ENCODE assay signal across 8 cellular contexts in the genomic region with DNA sequence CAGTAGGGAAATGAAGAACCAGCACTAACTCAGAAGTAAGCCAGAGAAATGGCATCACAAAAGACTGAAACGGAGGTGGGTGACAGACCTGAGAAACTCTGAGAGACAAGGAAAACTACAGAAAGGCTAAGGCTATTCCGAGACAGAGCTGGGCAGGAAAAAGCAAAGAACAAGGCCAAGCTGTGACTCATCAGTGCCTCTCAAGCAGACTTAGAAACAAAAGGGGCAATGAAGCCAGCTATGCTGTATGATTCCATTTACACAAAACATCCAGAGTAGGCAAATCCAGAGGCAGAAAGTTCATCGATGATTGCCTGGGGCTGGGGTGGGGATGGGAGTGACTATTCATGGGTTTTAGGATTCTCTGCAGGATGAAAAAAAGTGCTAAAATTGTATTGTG. TPM values are rescaled to one million over a fixed set of nuclear protein-coding genes. Genes with fewer than 3 reads are reported as not detected.
DNase-seq lines count a peak whose midpoint lies in the region; ATAC-seq and TF ChIP-seq lines count a peak whose summit lies in the region.

No MANE protein-coding gene starts in this region.

- peaks cover 17% of the 10 kb centered on the region for H3K79me2 ChIP-seq in HCT116 (ENCODE audit: insufficient read depth, low read length)

- RAD21 ChIA-PET in HCT116 (lab: Charles Lee; ENCODE audit: low non-redundant PET in 1 of 2, low total read pairs in 2 of 2, uncharacterized antibody in 2 of 2, unreplicated experiment in 2 of 2), result no interaction called here

- POLR2A ChIA-PET in HCT116 (lab: Charles Lee), result no interaction called here
- POLR2A ChIA-PET in naive thymus-derived CD8-positive, alpha-beta T cell (lab: Charles Lee), result no interaction called here

- H3K4me1 ChIP-seq in HCT116 (ENCODE audit: control insufficient read depth in 1 of 2, insufficient read depth in 2 of 2, low read length in 2 of 2), result peaks cover 0 to 10% of the 10 kb centered on the region in 2 experiments; a peak in 2 of 4 replicates

- ATAC-seq in HCT116 (no peak), GM21576 (IDR thresholded peaks at IDR 0.05; ENCODE audit: unreplicated experiment) (no peak)
- ATAC-seq in naive thymus-derived CD8-positive, alpha-beta T cell, result no peak

- no peak overlapping the region for H3K4me3 ChIP-seq in HCT116 (replicated peaks in 1 of 2; ENCODE audit: low read depth in 1 of 2, low read length in 2 of 2)
- H3K4me3 ChIP-seq in astrocyte of the spinal cord (ENCODE audit: low read depth, low read length), result no peak overlapping the region
- no peak overlapping the region for H3K4me3 ChIP-seq in skin epidermis

- H3K4me2 ChIP-seq in HCT116 (ENCODE audit: low read length), result no peak overlapping the region

- H3K9me3 Mint-ChIP-seq in naive thymus-derived CD8-positive, alpha-beta T cell, result no peaks in the 10 kb centered on the region

- H3K36me3 Mint-ChIP-seq in naive thymus-derived CD8-positive, alpha-beta T cell, result peaks cover 0 to 37% (median 14%) of the 10 kb centered on the region in 3 donors

- peaks cover 0 to 7% of the 10 kb centered on the region in 2 experiments; a peak in 1 of 4 replicates for H3K36me3 ChIP-seq in HCT116 (ENCODE audit: control insufficient read depth in 1 of 2, insufficient read depth in 2 of 2, low read length in 2 of 2)

- no peaks in the 10 kb centered on the region for H3K9me2 ChIP-seq in HCT116 (ENCODE audit: insufficient read depth)

- BruUV-seq in HCT116 (replicated peaks; lab: Mats Ljungman, UMichigan), result no TSS peak

- H3K4me1 Mint-ChIP-seq in naive thymus-derived CD8-positive, alpha-beta T cell, result peaks cover 13 to 30% (median 21%) of the 10 kb centered on the region in 4 donors

- in situ Hi-C loops in astrocyte of the spinal cord (cut with HindIII; ENCODE audit: low sequenced_read_pairs), result no loop called here

- H2AFZ ChIP-seq in HCT116 (ENCODE audit: low read depth, low read length, poor library complexity, severe bottlenecking), result no peak overlapping the region

- DNase-seq in HCT116 (ENCODE audit: low read depth, low spot score) (peak; percentile 3), astrocyte of the spinal cord (ENCODE audit: low read depth, low spot score) (peak; percentile 88), hepatic stellate cell (ENCODE audit: low spot score) (peak; percentile 37), NAMALWA (ENCODE audit: low spot score) (no peak), GM19240 (ENCODE audit: insufficient read length, low spot score) (no peak)
- DNase-seq in naive thymus-derived CD8-positive, alpha-beta T cell, result no peak

- intact Hi-C loops in HCT116 (cut with micrococcal nuclease), result no loop called here

- no peak overlapping the region for H3K9ac ChIP-seq in HCT116 (ENCODE audit: low read length)

- no peak overlapping the region for H3K4me3 Mint-ChIP-seq in naive thymus-derived CD8-positive, alpha-beta T cell

- peaks cover 0 to 5% of the 10 kb centered on the region in 2 experiments; a peak in 2 of 4 replicates for H3K9me3 ChIP-seq in HCT116 (ENCODE audit: control insufficient read depth in 1 of 2, insufficient read depth in 1 of 2, low read depth in 1 of 2, low read length in 2 of 2)

- no peaks in the 10 kb centered on the region for H4K20me1 ChIP-seq in HCT116 (ENCODE audit: insufficient read depth)

- CTCF ChIA-PET in HCT116 (lab: Charles Lee), result no interaction called here

- H3K27me3 ChIP-seq in HCT116 (ENCODE audit: insufficient read depth, low read length), result no peaks in the 10 kb centered on the region

- no peak for TF ChIP-seq POLR2A in HCT116 (IDR thresholded peaks at IDR 0.05; ENCODE audit: borderline replicate concordance, extremely low read depth, insufficient read depth, insufficient read length)

- H3K27ac ChIP-seq in HCT116 (ENCODE audit: low read depth, low read length), result no peak overlapping the region
- H3K27ac ChIP-seq in skin epidermis, result peak overlapping the region in 19 of 21 experiments; percentile 15 to 88 (median 57)

- no peaks in the 10 kb centered on the region for H3K27me3 Mint-ChIP-seq in naive thymus-derived CD8-positive, alpha-beta T cell

- TF ChIP-seq RAD21 in HCT116 (IDR thresholded peaks at IDR 0.05; ENCODE audit: low read depth), result no peak

- no peak overlapping the region for H3K27ac Mint-ChIP-seq in naive thymus-derived CD8-positive, alpha-beta T cell

- TF ChIP-seq CTCF in HCT116 (IDR thresholded peaks at IDR 0.05 in 2 of 3, conservative IDR thresholded peaks at IDR 0.05 in 1 of 3; ENCODE audit: borderline replicate concordance in 1 of 3, insufficient read depth in 1 of 3, low read depth in 2 of 3, low read length in 2 of 3) (no peak), astrocyte of the spinal cord (IDR thresholded peaks at IDR 0.05; ENCODE audit: low read depth, low read length) (no peak)

TF ChIP-seq in HCT116, 20 proteins besides CTCF, POLR2A, EP300 and RAD21:
- TF ChIP-seq, protein P1, sequence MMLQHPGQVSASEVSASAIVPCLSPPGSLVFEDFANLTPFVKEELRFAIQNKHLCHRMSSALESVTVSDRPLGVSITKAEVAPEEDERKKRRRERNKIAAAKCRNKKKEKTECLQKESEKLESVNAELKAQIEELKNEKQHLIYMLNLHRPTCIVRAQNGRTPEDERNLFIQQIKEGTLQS (IDR thresholded peaks at IDR 0.05), result no peak
- no peak for TF ChIP-seq SP1 (IDR thresholded peaks at IDR 0.05; ENCODE audit: low read depth)
- TF ChIP-seq, protein P2, sequence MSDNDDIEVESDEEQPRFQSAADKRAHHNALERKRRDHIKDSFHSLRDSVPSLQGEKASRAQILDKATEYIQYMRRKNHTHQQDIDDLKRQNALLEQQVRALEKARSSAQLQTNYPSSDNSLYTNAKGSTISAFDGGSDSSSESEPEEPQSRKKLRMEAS (IDR thresholded peaks at IDR 0.05), result no peak
- TF ChIP-seq YY1 (IDR thresholded peaks at IDR 0.05; ENCODE audit: extremely low read depth, insufficient replicate concordance, low read depth, low read length), result no peak
- TF ChIP-seq CBX3 (IDR thresholded peaks at IDR 0.05; ENCODE audit: low read depth), result no peak
- no peak for TF ChIP-seq ELF1 (IDR thresholded peaks at IDR 0.05; ENCODE audit: borderline replicate concordance, low read depth)
- no peak for TF ChIP-seq EZH2 (IDR thresholded peaks at IDR 0.05)
- TF ChIP-seq CEBPB (IDR thresholded peaks at IDR 0.05; ENCODE audit: low read depth), result no peak
- TF ChIP-seq, protein P3, sequence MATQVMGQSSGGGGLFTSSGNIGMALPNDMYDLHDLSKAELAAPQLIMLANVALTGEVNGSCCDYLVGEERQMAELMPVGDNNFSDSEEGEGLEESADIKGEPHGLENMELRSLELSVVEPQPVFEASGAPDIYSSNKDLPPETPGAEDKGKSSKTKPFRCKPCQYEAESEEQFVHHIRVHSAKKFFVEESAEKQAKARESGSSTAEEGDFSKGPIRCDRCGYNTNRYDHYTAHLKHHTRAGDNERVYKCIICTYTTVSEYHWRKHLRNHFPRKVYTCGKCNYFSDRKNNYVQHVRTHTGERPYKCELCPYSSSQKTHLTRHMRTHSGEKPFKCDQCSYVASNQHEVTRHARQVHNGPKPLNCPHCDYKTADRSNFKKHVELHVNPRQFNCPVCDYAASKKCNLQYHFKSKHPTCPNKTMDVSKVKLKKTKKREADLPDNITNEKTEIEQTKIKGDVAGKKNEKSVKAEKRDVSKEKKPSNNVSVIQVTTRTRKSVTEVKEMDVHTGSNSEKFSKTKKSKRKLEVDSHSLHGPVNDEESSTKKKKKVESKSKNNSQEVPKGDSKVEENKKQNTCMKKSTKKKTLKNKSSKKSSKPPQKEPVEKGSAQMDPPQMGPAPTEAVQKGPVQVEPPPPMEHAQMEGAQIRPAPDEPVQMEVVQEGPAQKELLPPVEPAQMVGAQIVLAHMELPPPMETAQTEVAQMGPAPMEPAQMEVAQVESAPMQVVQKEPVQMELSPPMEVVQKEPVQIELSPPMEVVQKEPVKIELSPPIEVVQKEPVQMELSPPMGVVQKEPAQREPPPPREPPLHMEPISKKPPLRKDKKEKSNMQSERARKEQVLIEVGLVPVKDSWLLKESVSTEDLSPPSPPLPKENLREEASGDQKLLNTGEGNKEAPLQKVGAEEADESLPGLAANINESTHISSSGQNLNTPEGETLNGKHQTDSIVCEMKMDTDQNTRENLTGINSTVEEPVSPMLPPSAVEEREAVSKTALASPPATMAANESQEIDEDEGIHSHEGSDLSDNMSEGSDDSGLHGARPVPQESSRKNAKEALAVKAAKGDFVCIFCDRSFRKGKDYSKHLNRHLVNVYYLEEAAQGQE (IDR thresholded peaks at IDR 0.05; ENCODE audit: low read depth), result no peak
- no peak for TF ChIP-seq ZNF274 (IDR thresholded peaks at IDR 0.05; ENCODE audit: low read depth, low read length)
- TF ChIP-seq SRF (IDR thresholded peaks at IDR 0.05; ENCODE audit: low read depth), result no peak
- no peak for TF ChIP-seq SIN3A (IDR thresholded peaks at IDR 0.05; ENCODE audit: low read depth)
- TF ChIP-seq EGR1 (IDR thresholded peaks at IDR 0.05; ENCODE audit: low read depth), result no peak

RNA-seq across cellular contexts. Expression of a gene that starts 50.0 kb away (rescaled TPM):
- 16.3 TPM for total RNA-seq in HCT116 (2021; ENCODE audit: unreplicated experiment)
- polyA plus RNA-seq in HCT116 (2012), result 9.5 and 10.1 TPM in 2 replicates
- total RNA-seq in naive thymus-derived CD8-positive, alpha-beta T cell, result 10 to 100 TPM; 19.8 to 24.3 TPM
- polyA plus RNA-seq in naive thymus-derived CD8-positive, alpha-beta T cell, result 1 to 10 TPM; 5.6 to 8.1 (median 5.9) TPM

Comparison
In these comparisons a context has a peak if more than half of its experiments do, and no peak if none do; other contexts are left out.
1. DNase-seq: peak in HCT116 (single experiment), astrocyte of the spinal cord (single experiment) and hepatic stellate cell (single experiment); none in NAMALWA (single experiment), naive thymus-derived CD8-positive, alpha-beta T cell (0 of 10) and GM19240 (single experiment).